Comparison of ENCODE assay signal across 17 cellular contexts in genomic region chr22:45842141-45842831, GRCh38.
DNase-seq lines count a peak whose midpoint lies in the region; ATAC-seq and TF ChIP-seq lines count a peak whose summit lies in the region.
"Had no signal": no experiment of that assay in that cellular context is flagged by ENCODE, and none has a peak within 500 bp of the region (broad histone marks: within the 10 kb centered on the region; RNA-seq: fewer than 3 reads in every experiment).

No MANE protein-coding gene starts in this region.

- H3K4me3 ChIP-seq in fibroblast of pulmonary artery (replicated peaks; ENCODE audit: low read depth, low read length): no peak overlapping the region
- H3K4me3 ChIP-seq: breast epithelium had no signal

- no peak for TF ChIP-seq CTCF in fibroblast of pulmonary artery (IDR thresholded peaks at IDR 0.05; ENCODE audit: low read length, missing control alignments)

- DNase-seq in DMS153 (lab: John Stamatoyannopoulos, UW) (peak; percentile 12), DMS153 treated with DMSO at 0.1 percent for 48 hours (lab: John Stamatoyannopoulos, UW; ENCODE audit: unreplicated experiment) (no peak), amniotic epithelial cell (ENCODE audit: low read depth) (peak; percentile 67), fibroblast of pulmonary artery (ENCODE audit: low read depth) (peak; percentile 38), renal cortical epithelial cell (ENCODE audit: low read depth) (peak; percentile 70), AG20443 (ENCODE audit: low spot score) (no peak)
- DNase-seq in activated naive CD4-positive, alpha-beta T cell (lab: John Stamatoyannopoulos, UW): no peak
- DNase-seq: activated gamma-delta T cell; CD8-positive, alpha-beta T cell; naive B cell; NCI-H146; NCI-H524 treated with DMSO at 0.1 percent for 48 hours; right cardiac atrium; stimulated activated CD4-positive, alpha-beta T cell treated with anti-CD3 and anti-CD28 coated beads, Interleukin-2, amount 100 ng/mL, for 48 hours had no signal

- no peak for ATAC-seq in HG02623 (IDR thresholded peaks at IDR 0.05; ENCODE audit: unreplicated experiment)
- ATAC-seq: CD8-positive, alpha-beta T cell; left lobe of liver; right cardiac atrium had no signal

Comparison
In these comparisons a context has a peak if more than half of its experiments do, and no peak if none do; other contexts are left out.
1. DNase-seq: peak in DMS153 (single experiment), amniotic epithelial cell (single experiment), fibroblast of pulmonary artery (single experiment) and renal cortical epithelial cell (single experiment); none in DMS153 treated with DMSO at 0.1 percent for 48 hours (single experiment), AG20443 (single experiment) and activated naive CD4-positive, alpha-beta T cell (0 of 4).